In the genomic region with DNA sequence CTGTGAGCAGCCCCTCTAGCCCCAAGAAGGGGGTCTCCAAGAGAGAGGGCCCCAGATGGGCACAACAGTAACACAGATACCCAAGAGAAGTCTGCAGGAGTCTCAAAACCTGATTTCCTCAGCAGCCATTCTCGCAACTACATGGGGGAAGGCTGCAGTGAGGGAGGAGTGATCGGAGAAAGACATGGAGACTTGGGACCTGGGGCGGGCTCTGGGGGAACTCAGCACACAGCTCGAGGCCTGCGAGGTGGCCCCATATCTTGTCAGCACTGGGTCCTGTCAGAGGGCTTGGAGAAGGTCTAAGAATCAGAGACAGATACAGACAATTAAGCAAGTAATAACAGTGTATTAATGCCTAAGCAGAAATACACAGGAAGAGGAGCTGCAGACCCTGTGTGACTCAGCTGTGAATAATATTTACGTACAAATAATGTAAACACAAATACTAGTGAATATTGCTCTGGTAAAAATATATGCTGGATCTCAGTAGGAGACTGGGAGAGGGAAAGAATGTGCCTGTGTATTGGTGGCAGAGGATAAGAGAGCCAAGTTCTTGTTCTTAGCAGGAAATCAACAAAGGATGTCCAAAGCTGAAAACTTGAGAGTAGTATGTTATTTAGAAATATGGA, we compare ENCODE assay signal across 12 cellular contexts.
DNase-seq lines count a peak whose midpoint lies in the region; ATAC-seq and TF ChIP-seq lines count a peak whose summit lies in the region.
"Had no signal": no experiment of that assay in that cellular context is flagged by ENCODE, and none has a peak within 500 bp of the region (broad histone marks: within the 10 kb centered on the region; RNA-seq: fewer than 3 reads in every experiment).

No MANE protein-coding gene starts in this region.

- no peaks in the 10 kb centered on the region for H3K36me3 ChIP-seq in GM23338 (ENCODE audit: insufficient read depth)
- H3K36me3 ChIP-seq in mesodermal cell (ENCODE audit: control insufficient read depth, insufficient read depth, low read length) = peaks cover 42% of the 10 kb centered on the region
- peaks cover 14% of the 10 kb centered on the region; the same call in 1 of the 2 replicates for H3K36me3 ChIP-seq in BE2C

- H3K4me3 ChIP-seq in AG04450 (ENCODE audit: low read depth, low read length) (no peak overlapping the region), GM23338 (no peak overlapping the region), mesodermal cell (ENCODE audit: extremely low read depth, insufficient read depth, low read length, poor library complexity, severe bottlenecking) (no peak overlapping the region), BE2C (ENCODE audit: low read depth, low read length) (no peak overlapping the region)
- H3K4me3 ChIP-seq: SJCRH30 had no signal

- H3K4me3 Mint-ChIP-seq in GM23338 (no peak overlapping the region), chondrocyte (ENCODE audit: unreplicated experiment) (no peak overlapping the region)
- H3K4me3 Mint-ChIP-seq: activated CD8-positive, alpha-beta T cell treated with anti-CD3 and anti-CD28 coated beads, Interleukin-2, amount 10 ng/mL, durations not matched to agents 7 days and 5 days had no signal

- POLR2A ChIA-PET in AG04450 (lab: Yijun Ruan, JAX) = interaction anchor here (1.1 to 1.5 kb wide), 2 partner anchors 24 to 335 kb away, joined by 3 read pairs; no protein-coding TSS in a partner anchor

- H3K79me2 ChIP-seq in GM23338 (replicated peaks; ENCODE audit: insufficient read depth) = no peaks in the 10 kb centered on the region

- H3K4me1 Mint-ChIP-seq in GM23338 (peaks cover 7% of the 10 kb centered on the region), chondrocyte (ENCODE audit: low read depth) (peaks cover 6% of the 10 kb centered on the region)

- H3K36me3 Mint-ChIP-seq in GM23338 (ENCODE audit: low read depth) (no peaks in the 10 kb centered on the region), chondrocyte (ENCODE audit: low read depth) (peaks cover 14% of the 10 kb centered on the region)

- no peaks in the 10 kb centered on the region for H3K9me2 ChIP-seq in GM23338 (ENCODE audit: insufficient read depth)

- H3K27me3 Mint-ChIP-seq in GM23338 (ENCODE audit: insufficient read depth, low read depth, poor library complexity) = peaks cover 14% of the 10 kb centered on the region
- H3K27me3 Mint-ChIP-seq in chondrocyte (ENCODE audit: low read depth) = no peaks in the 10 kb centered on the region

- no peaks in the 10 kb centered on the region for H3K9me3 Mint-ChIP-seq in GM23338
- no peaks in the 10 kb centered on the region for H3K9me3 Mint-ChIP-seq in chondrocyte (ENCODE audit: low read depth)

- no peak overlapping the region for H3K4me2 ChIP-seq in GM23338

- 96 to 97% methylated on average over 3 to 5 of the region's 6 CpGs for WGBS in mesodermal cell (ENCODE audit: insufficient coverage in 2 of 2), 2 experiments

- H3K9me3 ChIP-seq in AG04450 (ENCODE audit: control insufficient read depth, insufficient read depth, low read length) = peaks cover 6% of the 10 kb centered on the region; the same call in 1 of the 2 replicates
- no peaks in the 10 kb centered on the region for H3K9me3 ChIP-seq in mesodermal cell (ENCODE audit: control insufficient read depth, low read length)
- H3K9me3 ChIP-seq in BE2C = no peaks in the 10 kb centered on the region
- H3K9me3 ChIP-seq: SJCRH30 had no signal

- H3K4me1 ChIP-seq in GM23338 (ENCODE audit: insufficient read depth) (no peaks in the 10 kb centered on the region), mesodermal cell (ENCODE audit: control insufficient read depth, insufficient read depth, low read length, poor library complexity, severe bottlenecking) (peaks cover 5% of the 10 kb centered on the region), BE2C (no peaks in the 10 kb centered on the region)
- H3K4me1 ChIP-seq: SJCRH30 had no signal

- no peaks in the 10 kb centered on the region for H4K20me1 ChIP-seq in GM23338 (replicated peaks; ENCODE audit: insufficient read depth)

- CTCF ChIA-PET in AG04450 (lab: Charles Lee) = interaction anchor here (0.6 to 0.7 kb wide), 3 partner anchors 338 to 508 kb away, joined by 3 to 10 read pairs (median 4); no protein-coding TSS in a partner anchor

- ATAC-seq in GM23338 (no peak), GM21619 (IDR thresholded peaks at IDR 0.05; ENCODE audit: unreplicated experiment) (no peak), GM18873 (IDR thresholded peaks at IDR 0.05; ENCODE audit: low FRiP score, unreplicated experiment) (no peak)
- ATAC-seq: activated CD8-positive, alpha-beta T cell treated with anti-CD3 and anti-CD28 coated beads, Interleukin-2, amount 10 ng/mL, durations not matched to agents 7 days and 5 days had no signal

- no peaks in the 10 kb centered on the region for H3F3A ChIP-seq in GM23338 (replicated peaks; ENCODE audit: low read depth)

- H2AFZ ChIP-seq in GM23338 = no peak overlapping the region

- peak; percentile 13 for DNase-seq in AG04450 (ENCODE audit: low read depth, low spot score)
- DNase-seq in GM23338 (ENCODE audit: low spot score) = no peak
- DNase-seq in chondrocyte (ENCODE audit: low spot score) = no peak
- no peak for DNase-seq in BE2C
- no peak for DNase-seq in glomerular visceral epithelial cell (ENCODE audit: extremely low spot score)
- DNase-seq: activated CD8-positive, alpha-beta T cell treated with anti-CD3 and anti-CD28 coated beads, Interleukin-2, amount 10 ng/mL, durations not matched to agents 7 days and 5 days; activated naive CD4-positive, alpha-beta T cell treated with anti-CD3 and anti-CD28 coated beads, Interleukin-2, amount 50 U/mL, for 16 hours; GOT3; SJCRH30 had no signal

- H3K27me3 ChIP-seq in AG04450 (ENCODE audit: control insufficient read depth, insufficient read depth, low read length) (no peaks in the 10 kb centered on the region), GM23338 (ENCODE audit: insufficient read depth) (no peaks in the 10 kb centered on the region), BE2C (no peaks in the 10 kb centered on the region)
- H3K27me3 ChIP-seq: SJCRH30 had no signal

- no peak for TF ChIP-seq CTCF in AG04450 (IDR thresholded peaks at IDR 0.05; ENCODE audit: low read depth, low read length)
- TF ChIP-seq CTCF in GM23338 (conservative IDR thresholded peaks at IDR 0.05; ENCODE audit: low read depth in 2 of 2) = no peak
- TF ChIP-seq CTCF in chondrocyte (IDR thresholded peaks at IDR 0.05) = no peak
- TF ChIP-seq CTCF in BE2C (IDR thresholded peaks at IDR 0.05; ENCODE audit: low read depth, low read length) = no peak

- H3K27ac Mint-ChIP-seq in GM23338 = peak overlapping the region; percentile 88; the same call in 1 of the 2 replicates
- peak overlapping the region; percentile 34 for H3K27ac Mint-ChIP-seq in chondrocyte (ENCODE audit: unreplicated experiment)

- H3K27ac ChIP-seq in AG04450 (ENCODE audit: low read depth, low read length) = peak overlapping the region; percentile 83
- H3K27ac ChIP-seq in GM23338 (ENCODE audit: low read depth) = peak overlapping the region; percentile 45; the same call in 1 of the 2 replicates
- H3K27ac ChIP-seq in mesodermal cell (ENCODE audit: low read depth, low read length, severe bottlenecking) = peak overlapping the region; percentile 65
- H3K27ac ChIP-seq: SJCRH30 had no signal
